In genomic region chr2:45806563-45807358, GRCh38 we compare ENCODE assay signal across 25 cellular contexts.
DNase-seq lines count a peak whose midpoint lies in the region; ATAC-seq, FAIRE-seq and TF ChIP-seq lines count a peak whose summit lies in the region.
"Had no signal": no experiment of that assay in that cellular context is flagged by ENCODE, and none has a peak within 500 bp of the region (broad histone marks: within the 10 kb centered on the region; RNA-seq: fewer than 3 reads in every experiment).

No MANE protein-coding gene starts in this region.

- in situ Hi-C loops in HepG2 (cut with HindIII; ENCODE audit: extremely low pct_ligation_motif_present, low pct_unique_long_range_greater_than_20kb) = no loop called here

- H4K20me1 ChIP-seq in HepG2 (ENCODE audit: insufficient read depth, low read length) (no peaks in the 10 kb centered on the region), Karpas-422 (ENCODE audit: insufficient read depth, low read depth, low read length) (peaks cover 36% of the 10 kb centered on the region)

- no peak for TF ChIP-seq POLR2A in HepG2 (IDR thresholded peaks at IDR 0.05; ENCODE audit: insufficient read depth in 1 of 2, low read depth in 2 of 2, low read length in 2 of 2)
- TF ChIP-seq POLR2A in right lobe of liver (IDR thresholded peaks at IDR 0.05) = no peak

- TF ChIP-seq CTCF in HepG2 (CRISPR knock-in tag; IDR thresholded peaks at IDR 0.05) (no peak), right lobe of liver (IDR thresholded peaks at IDR 0.05) (no peak)

- H3K79me2 ChIP-seq in HepG2 (ENCODE audit: insufficient read depth, low read length) = no peaks in the 10 kb centered on the region
- H3K79me2 ChIP-seq in Karpas-422 (ENCODE audit: low read length) = peaks cover 98% of the 10 kb centered on the region

- H2AFZ ChIP-seq in HepG2 (ENCODE audit: low read length) = no peak overlapping the region
- no peak overlapping the region for H2AFZ ChIP-seq in Karpas-422 (ENCODE audit: low read length)
- H2AFZ ChIP-seq: GM23248 had no signal

- H3K4me2 ChIP-seq in HepG2 (ENCODE audit: low read depth, low read length) (no peak overlapping the region), Karpas-422 (ENCODE audit: low read depth, low read length, poor library complexity, severe bottlenecking) (peak overlapping the region; percentile 17)

- TF ChIP-seq RAD21 in HepG2 (CRISPR knock-in tag; IDR thresholded peaks at IDR 0.05) = no peak

- TF ChIP-seq EP300 in HepG2 (IDR thresholded peaks at IDR 0.05; ENCODE audit: low read depth in 2 of 2, low read length in 2 of 2) = no peak
- TF ChIP-seq EP300 in HepG2 (CRISPR knock-in tag; IDR thresholded peaks at IDR 0.05; ENCODE audit: borderline replicate concordance) = no peak

- intact Hi-C loops in HepG2 (cut with micrococcal nuclease; ENCODE audit: unreplicated experiment) = no loop called here
- intact Hi-C loops in right lobe of liver (cut with DNase I) = no loop called here

- WGBS in HepG2 (ENCODE audit: low lambda C conversion rate) = 51% methylated on average over 8 of the region's 8 CpGs
- 78% methylated on average over 8 of the region's 8 CpGs for WGBS in right lobe of liver (ENCODE audit: insufficient coverage, low coverage, low lambda C conversion rate, missing lambda C conversion rate)

- H3K9me3 ChIP-seq in HepG2 (ENCODE audit: low read length) (no peaks in the 10 kb centered on the region), right lobe of liver (no peaks in the 10 kb centered on the region), Karpas-422 (ENCODE audit: low read length) (no peaks in the 10 kb centered on the region)
- H3K9me3 ChIP-seq: BE2C, Caco-2 had no signal

- ATAC-seq in HepG2 (no peak), right lobe of liver (no peak), HG02588 (IDR thresholded peaks at IDR 0.05; ENCODE audit: unreplicated experiment) (peak; percentile 81), HG02973 (IDR thresholded peaks at IDR 0.05; ENCODE audit: unreplicated experiment) (no peak), GM19452 (IDR thresholded peaks at IDR 0.05; ENCODE audit: unreplicated experiment) (no peak)
- ATAC-seq: activated CD8-positive, alpha-beta T cell treated with anti-CD3 and anti-CD28 coated beads, Interleukin-2, amount 10 ng/mL, durations not matched to agents 7 days and 5 days; activated T-cell treated with anti-CD3 and anti-CD28 coated beads, Interleukin-2, amount 50 U/mL, for 4 hours; WTC11 had no signal

- no peaks in the 10 kb centered on the region for H3K9me2 ChIP-seq in Karpas-422 (replicated peaks; ENCODE audit: insufficient read depth, low read length)

- CTCF ChIA-PET in HepG2 (lab: Yijun Ruan, JAX; ENCODE audit: low intra/inter-chr PET ratio, low total read pairs) = no interaction called here

- no peak overlapping the region for H3K4me3 ChIP-seq in HepG2 (replicated peaks in 1 of 3; ENCODE audit: insufficient read depth in 1 of 3, low read depth in 2 of 3, low read length in 3 of 3)
- no peak overlapping the region for H3K4me3 ChIP-seq in right lobe of liver
- no peak overlapping the region for H3K4me3 ChIP-seq in Karpas-422 (ENCODE audit: low read length)
- H3K4me3 ChIP-seq: GM23248 had no signal

- POLR2A ChIA-PET in HepG2 (lab: Yijun Ruan, JAX) = no interaction called here

- FAIRE-seq in HepG2 (lab: Jason Lieb, UNC) = no peak

- H3K9ac ChIP-seq in HepG2 (ENCODE audit: insufficient read depth, low read depth, low read length) (no peak overlapping the region), Karpas-422 (ENCODE audit: low read length) (no peak overlapping the region)
- H3K9ac ChIP-seq: GM23248 had no signal

- H3K27ac ChIP-seq in HepG2 (ENCODE audit: extremely low read length, insufficient read depth, low read length) = no peak overlapping the region
- no peak overlapping the region for H3K27ac ChIP-seq in right lobe of liver
- H3K27ac ChIP-seq in Karpas-422 (ENCODE audit: low read length) = peak overlapping the region; percentile 35; the same call in 1 of the 2 replicates
- H3K27ac ChIP-seq: GM23248 had no signal

- H3K36me3 ChIP-seq in HepG2 (replicated peaks in 1 of 2; ENCODE audit: control insufficient read depth in 1 of 2, insufficient read depth in 2 of 2, low read length in 2 of 2) (no peaks in the 10 kb centered on the region), right lobe of liver (no peaks in the 10 kb centered on the region), Karpas-422 (ENCODE audit: insufficient read depth, low read length) (no peaks in the 10 kb centered on the region)
- H3K36me3 ChIP-seq: BE2C had no signal

- BruUV-seq in HepG2 (replicated peaks; lab: Mats Ljungman, UMichigan) = no TSS peak

- H3K27me3 ChIP-seq in HepG2 (ENCODE audit: control insufficient read depth in 1 of 2, insufficient read depth in 2 of 2, low read length in 2 of 2) (no peaks in the 10 kb centered on the region; a peak in 1 of 5 replicates), right lobe of liver (no peaks in the 10 kb centered on the region), Karpas-422 (ENCODE audit: low read length) (no peaks in the 10 kb centered on the region)
- H3K27me3 ChIP-seq: BE2C had no signal

- no peak for DNase-seq in HepG2 (ENCODE audit: low spot score)
- DNase-seq in right lobe of liver = no peak
- no peak for DNase-seq in Karpas-422
- no peak for DNase-seq in activated naive CD4-positive, alpha-beta T cell treated with anti-CD3 and anti-CD28 coated beads, Interleukin-2, amount 50 U/mL, for 16 hours
- no peak for DNase-seq in RPMI8226
- DNase-seq: activated CD8-positive, alpha-beta T cell treated with anti-CD3 and anti-CD28 coated beads, Interleukin-2, amount 10 ng/mL, durations not matched to agents 7 days and 5 days; activated naive CD4-positive, alpha-beta T cell treated with anti-CD3 and anti-CD28 coated beads for 36 hours; activated T-cell treated with anti-CD3 and anti-CD28 coated beads, Interleukin-2, amount 50 U/mL, for 4 hours; anterior cingulate cortex; BE2C; Caco-2; central memory CD4-positive, alpha-beta T cell; DND-41; GM23248; mammary epithelial cell; NCI-H1092 treated with DMSO at 0.1 percent for 48 hours; NCI-H2029; NCI-H345; NCI-H82; stimulated activated CD4-positive, alpha-beta T cell treated with anti-CD3 and anti-CD28 coated beads, Interleukin-12 subunit alpha, Interleukin-12 subunit beta, amount 100 ng/mL, for 4 hours; trophoblast cell had no signal

- H3K4me1 ChIP-seq in HepG2 (ENCODE audit: insufficient read depth, low read length) = no peaks in the 10 kb centered on the region
- H3K4me1 ChIP-seq in right lobe of liver = no peaks in the 10 kb centered on the region
- peaks cover 86% of the 10 kb centered on the region for H3K4me1 ChIP-seq in Karpas-422 (ENCODE audit: low read length)
- H3K4me1 ChIP-seq: Caco-2 had no signal

TF ChIP-seq in HepG2, 621 proteins besides CTCF, POLR2A, EP300 and RAD21:
- TF ChIP-seq, protein P1, sequence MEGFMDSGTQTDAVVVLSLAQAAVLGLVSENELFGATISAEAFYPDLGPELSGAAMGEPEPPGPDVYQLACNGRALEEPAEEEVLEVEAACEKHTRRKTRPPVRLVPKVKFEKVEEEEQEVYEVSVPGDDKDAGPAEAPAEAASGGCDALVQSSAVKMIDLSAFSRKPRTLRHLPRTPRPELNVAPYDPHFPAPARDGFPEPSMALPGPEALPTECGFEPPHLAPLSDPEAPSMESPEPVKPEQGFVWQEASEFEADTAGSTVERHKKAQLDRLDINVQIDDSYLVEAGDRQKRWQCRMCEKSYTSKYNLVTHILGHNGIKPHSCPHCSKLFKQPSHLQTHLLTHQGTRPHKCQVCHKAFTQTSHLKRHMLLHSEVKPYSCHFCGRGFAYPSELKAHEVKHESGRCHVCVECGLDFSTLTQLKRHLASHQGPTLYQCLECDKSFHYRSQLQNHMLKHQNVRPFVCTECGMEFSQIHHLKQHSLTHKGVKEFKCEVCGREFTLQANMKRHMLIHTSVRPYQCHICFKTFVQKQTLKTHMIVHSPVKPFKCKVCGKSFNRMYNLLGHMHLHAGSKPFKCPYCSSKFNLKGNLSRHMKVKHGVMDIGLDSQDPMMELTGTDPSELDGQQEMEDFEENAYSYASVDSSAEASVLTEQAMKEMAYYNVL (CRISPR knock-in tag; IDR thresholded peaks at IDR 0.05; ENCODE audit: borderline replicate concordance) = no peak
- TF ChIP-seq, protein P2, sequence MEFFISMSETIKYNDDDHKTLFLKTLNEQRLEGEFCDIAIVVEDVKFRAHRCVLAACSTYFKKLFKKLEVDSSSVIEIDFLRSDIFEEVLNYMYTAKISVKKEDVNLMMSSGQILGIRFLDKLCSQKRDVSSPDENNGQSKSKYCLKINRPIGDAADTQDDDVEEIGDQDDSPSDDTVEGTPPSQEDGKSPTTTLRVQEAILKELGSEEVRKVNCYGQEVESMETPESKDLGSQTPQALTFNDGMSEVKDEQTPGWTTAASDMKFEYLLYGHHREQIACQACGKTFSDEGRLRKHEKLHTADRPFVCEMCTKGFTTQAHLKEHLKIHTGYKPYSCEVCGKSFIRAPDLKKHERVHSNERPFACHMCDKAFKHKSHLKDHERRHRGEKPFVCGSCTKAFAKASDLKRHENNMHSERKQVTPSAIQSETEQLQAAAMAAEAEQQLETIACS (CRISPR knock-in tag; IDR thresholded peaks at IDR 0.05) = no peak
- TF ChIP-seq ZNF629 (CRISPR knock-in tag; conservative IDR thresholded peaks at IDR 0.05) = peak; percentile 73; the same call in 1 of the 2 replicates
